1 cellular context compared by ENCODE assay signal in genomic region chr19:17180997-17181702, GRCh38.
TF ChIP-seq lines count a peak whose summit lies in the region.

No MANE protein-coding gene starts in this region.

TF ChIP-seq in GM23338, 12 proteins besides CTCF, POLR2A, EP300 and RAD21 (continued from another document):
- no peak for TF ChIP-seq REST (IDR thresholded peaks at IDR 0.05; ENCODE audit: unreplicated experiment)
- TF ChIP-seq POLR2AphosphoS5 (IDR thresholded peaks at IDR 0.05; ENCODE audit: low read depth), result no peak
- no peak for TF ChIP-seq ETS1 (IDR thresholded peaks at IDR 0.05)
- TF ChIP-seq NANOG (IDR thresholded peaks at IDR 0.05; ENCODE audit: borderline replicate concordance), result no peak
- no peak for TF ChIP-seq ZNF114 (CRISPR knock-in tag; IDR thresholded peaks at IDR 0.05)
- no peak for TF ChIP-seq EZH2 (IDR thresholded peaks at IDR 0.05; ENCODE audit: low read depth, unreplicated experiment)
- TF ChIP-seq EZH2phosphoT487 (IDR thresholded peaks at IDR 0.05; ENCODE audit: unreplicated experiment), result no peak
- no peak for TF ChIP-seq STAT1 (IDR thresholded peaks at IDR 0.05; ENCODE audit: unreplicated experiment)
- no peak for TF ChIP-seq ZNF462 (CRISPR knock-in tag; IDR thresholded peaks at IDR 0.05)
